17 cellular contexts compared by ENCODE assay signal in genomic region chr16:67457611-67458010, GRCh38. TPM values are rescaled to one million over a fixed set of nuclear protein-coding genes. Genes with fewer than 3 reads are reported as not detected.
DNase-seq lines count a peak whose midpoint lies in the region; ATAC-seq and TF ChIP-seq lines count a peak whose summit lies in the region.
"Had no signal": no experiment of that assay in that cellular context is flagged by ENCODE, and none has a peak within 500 bp of the region (broad histone marks: within the 10 kb centered on the region; RNA-seq: fewer than 3 reads in every experiment).

No MANE protein-coding gene starts in this region.

- H3K4me1 ChIP-seq in neuronal stem cell (ENCODE audit: control insufficient read depth in 2 of 2, insufficient read depth in 1 of 2, low read depth in 1 of 2, low read length in 2 of 2) (peaks cover 3 to 7% of the 10 kb centered on the region in 2 donors), suprapubic skin (peaks cover 72% of the 10 kb centered on the region)
- H3K4me1 ChIP-seq: BE2C, neural progenitor cell had no signal

- no peak overlapping the region for H3K18ac ChIP-seq in neuronal stem cell (ENCODE audit: low read length)

- H3K4me3 ChIP-seq in neuronal stem cell (ENCODE audit: low read length in 2 of 2) (no peak overlapping the region), suprapubic skin (no peak overlapping the region)
- H3K4me3 ChIP-seq: neural progenitor cell had no signal

- H3K4me1 Mint-ChIP-seq in effector memory CD8-positive, alpha-beta T cell (ENCODE audit: low read depth in 2 of 2): peaks cover 31 to 49% of the 10 kb centered on the region in 2 donors

- H3K36me3 ChIP-seq in neuronal stem cell (replicated peaks in 1 of 2; ENCODE audit: control insufficient read depth in 2 of 2, insufficient read depth in 2 of 2, low read length in 2 of 2) (peaks cover 0 to 13% of the 10 kb centered on the region in 2 donors), suprapubic skin (peaks cover 12% of the 10 kb centered on the region)
- H3K36me3 ChIP-seq: brain microvascular endothelial cell, neural progenitor cell had no signal

- H2AK5ac ChIP-seq in neuronal stem cell (ENCODE audit: low read depth, low read length): peak overlapping the region; percentile 50

- TF ChIP-seq POLR2A in suprapubic skin (IDR thresholded peaks at IDR 0.05): no peak

- peak overlapping the region; percentile 54 for H4K91ac ChIP-seq in neuronal stem cell (ENCODE audit: low read depth, low read length, poor library complexity)

- H2BK15ac ChIP-seq in neuronal stem cell (ENCODE audit: low read length): no peak overlapping the region

- TF ChIP-seq CTCF in VCaP (conservative IDR thresholded peaks at IDR 0.05) (no peak), suprapubic skin (IDR thresholded peaks at IDR 0.05) (no peak)

- no peak overlapping the region for H3K4ac ChIP-seq in neuronal stem cell (ENCODE audit: low read length)

- no peaks in the 10 kb centered on the region for H3K27me3 Mint-ChIP-seq in effector memory CD8-positive, alpha-beta T cell

- H2BK120ac ChIP-seq in neuronal stem cell (ENCODE audit: low read depth, low read length): no peak overlapping the region

- H3K9me3 ChIP-seq in neuronal stem cell (replicated peaks in 1 of 2; ENCODE audit: control insufficient read depth in 2 of 2, insufficient read depth in 1 of 2, low read depth in 1 of 2, low read length in 2 of 2) (no peaks in the 10 kb centered on the region), suprapubic skin (no peaks in the 10 kb centered on the region)
- H3K9me3 ChIP-seq: BE2C had no signal

- H3K27me3 ChIP-seq in neuronal stem cell (ENCODE audit: control insufficient read depth in 3 of 3, insufficient read depth in 3 of 3, low read depth in 1 of 3, low read length in 3 of 3) (no peaks in the 10 kb centered on the region), suprapubic skin (no peaks in the 10 kb centered on the region)
- H3K27me3 ChIP-seq: BE2C, brain microvascular endothelial cell, neural progenitor cell had no signal

- DNase-seq in effector memory CD8-positive, alpha-beta T cell: no peak
- DNase-seq in neuronal stem cell (ENCODE audit: low spot score) (no peak), suprapubic skin (ENCODE audit: low spot score in 2 of 2) (no peak), SK-N-DZ (ENCODE audit: low spot score) (no peak), NCI-H510A (lab: John Stamatoyannopoulos, UW) (no peak)
- DNase-seq: activated CD4-positive, alpha-beta T cell treated with anti-CD3 and anti-CD28 coated beads for 48 hours; activated naive CD4-positive, alpha-beta T cell treated with anti-CD3 and anti-CD28 coated beads for 36 hours; BE2C; brain microvascular endothelial cell; DMS53; effector CD8-positive, alpha-beta T cell; left cardiac atrium; SIG-M5; stimulated activated naive CD4-positive, alpha-beta T cell had no signal

- ATAC-seq in effector memory CD8-positive, alpha-beta T cell (replicated peaks): no peak
- no peak for ATAC-seq in HG03175 (IDR thresholded peaks at IDR 0.05; ENCODE audit: unreplicated experiment)

- H3K9me3 Mint-ChIP-seq in effector memory CD8-positive, alpha-beta T cell: no peaks in the 10 kb centered on the region
- H3K9me3 Mint-ChIP-seq: activated naive CD4-positive, alpha-beta T cell treated with anti-CD3 and anti-CD28 coated beads for 36 hours; neural progenitor cell had no signal

- H3K27ac ChIP-seq in VCaP (peak overlapping the region; percentile 25; the same call in 1 of the 2 replicates), neuronal stem cell (replicated peaks; ENCODE audit: low read length) (no peak overlapping the region), suprapubic skin (peak overlapping the region; percentile 86)
- H3K27ac ChIP-seq: brain microvascular endothelial cell, neural progenitor cell had no signal

- H3K4me3 Mint-ChIP-seq in effector memory CD8-positive, alpha-beta T cell: no peak overlapping the region
- H3K4me3 Mint-ChIP-seq: activated naive CD4-positive, alpha-beta T cell treated with anti-CD3 and anti-CD28 coated beads for 36 hours; neural progenitor cell had no signal

- H3K79me1 ChIP-seq in neuronal stem cell (ENCODE audit: low read depth, low read length): peaks cover 3% of the 10 kb centered on the region

- no peak for TF ChIP-seq EP300 in suprapubic skin (IDR thresholded peaks at IDR 0.05)

- peak overlapping the region; percentile 67 for H2BK12ac ChIP-seq in neuronal stem cell (ENCODE audit: low read length)

- H3K4me2 ChIP-seq in neuronal stem cell (ENCODE audit: insufficient read depth, low read length, poor library complexity, severe bottlenecking): no peak overlapping the region
- H3K4me2 ChIP-seq: neural progenitor cell had no signal

- H3K9ac ChIP-seq in neuronal stem cell (ENCODE audit: low read depth, low read length, poor library complexity): no peak overlapping the region
- H3K9ac ChIP-seq: neural progenitor cell had no signal

- H4K8ac ChIP-seq in neuronal stem cell (ENCODE audit: low read depth, low read length): no peak overlapping the region

- WGBS in neuronal stem cell (ENCODE audit: extremely low coverage in 2 of 2, insufficient read length in 2 of 2, insufficient replicate concordance in 1 of 2), 2 donors: no CpG with 5 or more reads among the region's 7 CpGs
- 31% methylated on average over 3 of the region's 7 CpGs for WGBS in suprapubic skin

- no peak overlapping the region for H2AFZ ChIP-seq in neuronal stem cell (ENCODE audit: low read length)
- H2AFZ ChIP-seq: neural progenitor cell had no signal

- no peak overlapping the region for H3K23ac ChIP-seq in neuronal stem cell (ENCODE audit: low read depth, low read length, poor library complexity)

- H3K27ac Mint-ChIP-seq in effector memory CD8-positive, alpha-beta T cell: peak overlapping the region; percentile 50 to 92
- H3K27ac Mint-ChIP-seq: activated naive CD4-positive, alpha-beta T cell treated with anti-CD3 and anti-CD28 coated beads for 36 hours had no signal

- peak overlapping the region; percentile 27 for H2BK5ac ChIP-seq in neuronal stem cell (ENCODE audit: low read length)

- H3K14ac ChIP-seq in neuronal stem cell (ENCODE audit: low read length): peak overlapping the region; percentile 47

- peaks cover 40% of the 10 kb centered on the region for H3K36me3 Mint-ChIP-seq in effector memory CD8-positive, alpha-beta T cell (ENCODE audit: insufficient read depth)

RNA-seq across cellular contexts. Expression of gene ATP6V0D1, which starts 23.3 kb away (rescaled TPM):
- 20.8 TPM for polyA plus RNA-seq in neuronal stem cell (2013, experiment 1 of 2)
- 20.9 TPM for polyA plus RNA-seq in neuronal stem cell (2013, experiment 2 of 2)
- 100 to 1,000 TPM in 3 of 4 donors, 10 to 100 TPM in 1; 90.0 to 134 (median 110) TPM for total RNA-seq in suprapubic skin
- 61.3 and 68.8 TPM in 2 replicates for polyA plus RNA-seq in SK-N-DZ (2014; cell fraction: cytosol; rRNA removed)
- 33.0 and 44.5 TPM in 2 replicates for polyA plus RNA-seq in SK-N-DZ (2014; cell fraction: nucleus; rRNA removed)

RNA-seq across cellular contexts. Expression of gene AGRP, which starts 25.7 kb away (rescaled TPM):
- not detected for polyA plus RNA-seq in neuronal stem cell (2013, experiment 1 of 2)
- not detected for polyA plus RNA-seq in neuronal stem cell (2013, experiment 2 of 2)
- not detected for total RNA-seq in suprapubic skin
- polyA plus RNA-seq in SK-N-DZ (2014; cell fraction: cytosol; rRNA removed): not detected in 2 replicates
- not detected in 2 replicates for polyA plus RNA-seq in SK-N-DZ (2014; cell fraction: nucleus; rRNA removed)
- total RNA-seq: activated naive CD4-positive, alpha-beta T cell treated with anti-CD3 and anti-CD28 coated beads for 36 hours; left cardiac atrium had no signal

RNA-seq across cellular contexts. Expression of gene HSD11B2, which starts 26.7 kb away (rescaled TPM):
- 1.1 TPM for polyA plus RNA-seq in neuronal stem cell (2013, experiment 1 of 2)
- polyA plus RNA-seq in neuronal stem cell (2013, experiment 2 of 2): 0.78 TPM
- 100 to 1,000 TPM in 1 of 4 donors, 10 to 100 TPM in 3; 45.6 to 164 (median 69.1) TPM for total RNA-seq in suprapubic skin
- 16.8 and 26.2 TPM in 2 replicates for polyA plus RNA-seq in SK-N-DZ (2014; cell fraction: cytosol; rRNA removed)
- 48.0 and 51.3 TPM in 2 replicates for polyA plus RNA-seq in SK-N-DZ (2014; cell fraction: nucleus; rRNA removed)

RNA-seq across cellular contexts. Expression of gene ZDHHC1, which starts 41.3 kb away (rescaled TPM):
- polyA plus RNA-seq in neuronal stem cell (2013, experiment 1 of 2): 4.1 TPM
- 4.7 TPM for polyA plus RNA-seq in neuronal stem cell (2013, experiment 2 of 2)
- total RNA-seq in suprapubic skin: 10 to 100 TPM; 14.0 to 31.0 (median 23.8) TPM
- 8.7 and 15.7 TPM in 2 replicates for polyA plus RNA-seq in SK-N-DZ (2014; cell fraction: cytosol; rRNA removed)
- polyA plus RNA-seq in SK-N-DZ (2014; cell fraction: nucleus; rRNA removed): 15.0 and 29.7 TPM in 2 replicates
